ENCODE assay signal across 32 cellular contexts in genomic region chr10:78383378-78383777, GRCh38.
"Had no signal": no experiment of that assay in that cellular context is flagged by ENCODE, and none has a peak within 500 bp of the region (broad histone marks: within the 10 kb centered on the region; RNA-seq: fewer than 3 reads in every experiment).

No MANE protein-coding gene starts in this region.

- H3K9me3 ChIP-seq: adrenal gland, body of pancreas had no signal

- H3K27ac Mint-ChIP-seq: activated CD4-positive, alpha-beta memory T cell treated with anti-CD3 and anti-CD28 coated beads for 36 hours; activated CD4-positive, alpha-beta T cell treated with anti-CD3 and anti-CD28 coated beads for 36 hours; activated CD4-positive, alpha-beta T cell treated with anti-CD3 and anti-CD28 coated beads, Interleukin-2, amount 10 ng/mL, durations not matched to agents 24 days and 14 days; activated CD8-positive, alpha-beta memory T cell treated with anti-CD3 and anti-CD28 coated beads, Interleukin-2, amount 10 ng/mL, durations not matched to agents 7 days and 5 days; activated CD8-positive, alpha-beta T cell treated with anti-CD3 and anti-CD28 coated beads, Interleukin-2, amount 10 ng/mL, durations not matched to agents 7 days and 5 days; activated naive CD4-positive, alpha-beta T cell treated with anti-CD3 and anti-CD28 coated beads for 36 hours; activated naive CD4-positive, alpha-beta T cell treated with anti-CD3 and anti-CD28 coated beads, Interleukin-2, amount 50 U/mL, for 24 hours; activated naive CD8-positive, alpha-beta T cell treated with anti-CD3 and anti-CD28 coated beads for 36 hours; activated naive CD8-positive, alpha-beta T cell treated with anti-CD3 and anti-CD28 coated beads, Interleukin-2, amount 50 U/mL, for 24 hours; activated T-helper 1 cell treated with anti-CD3 and anti-CD28 coated beads, Interleukin-12 subunit alpha, Interleukin-12 subunit beta, Interleukin-2, Interleukin-4 antibody, amounts not matched to agents 30 ng/mL and 10 ng/mL and 1 ng/mL, durations not matched to agents 14 hours and 24 hours and 36 hours; activated T-helper 2 cell treated with anti-CD3 and anti-CD28 coated beads, Interferon-gamma antibody, Interleukin-2, Interleukin-4, amounts not matched to agents 10 μg/mL and 5 μg/mL and 100 μg/mL, durations not matched to agents 14 hours and 24 hours and 36 hours; dendritic cell treated with granulocyte-macrophage colony-stimulating factor and Interleukin-4, amounts not matched to agents 40 ng/mL and 50 ng/mL, for 4 days; endodermal cell had no signal

- H3K4me1 Mint-ChIP-seq: activated CD4-positive, alpha-beta T cell treated with anti-CD3 and anti-CD28 coated beads for 36 hours; activated CD4-positive, alpha-beta T cell treated with anti-CD3 and anti-CD28 coated beads, Interleukin-2, amount 10 ng/mL, durations not matched to agents 24 days and 14 days; activated CD8-positive, alpha-beta memory T cell treated with anti-CD3 and anti-CD28 coated beads, Interleukin-2, amount 10 ng/mL, durations not matched to agents 7 days and 5 days; activated naive CD4-positive, alpha-beta T cell treated with anti-CD3 and anti-CD28 coated beads, Interleukin-2, amount 50 U/mL, for 24 hours; activated naive CD8-positive, alpha-beta T cell treated with anti-CD3 and anti-CD28 coated beads for 36 hours; activated naive CD8-positive, alpha-beta T cell treated with anti-CD3 and anti-CD28 coated beads, Interleukin-2, amount 50 U/mL, for 24 hours; central memory CD8-positive, alpha-beta T cell had no signal

- H3K27me3 ChIP-seq: adrenal gland, body of pancreas, breast epithelium, cardiac muscle cell, dorsolateral prefrontal cortex, gastroesophageal sphincter had no signal

- H3K36me3 Mint-ChIP-seq: activated CD4-positive, alpha-beta memory T cell treated with anti-CD3 and anti-CD28 coated beads for 36 hours; activated CD8-positive, alpha-beta memory T cell treated with anti-CD3 and anti-CD28 coated beads, Interleukin-2, amount 10 ng/mL, durations not matched to agents 7 days and 5 days; activated naive CD4-positive, alpha-beta T cell treated with anti-CD3 and anti-CD28 coated beads, Interleukin-2, amount 50 U/mL, for 24 hours; activated naive CD8-positive, alpha-beta T cell treated with anti-CD3 and anti-CD28 coated beads for 36 hours had no signal

- H3K36me3 ChIP-seq: adrenal gland, breast epithelium, cardiac muscle cell, gastroesophageal sphincter had no signal

- H3K4me3 ChIP-seq: adrenal gland, body of pancreas, breast epithelium, cardiac muscle cell, coronary artery, dorsolateral prefrontal cortex, gastroesophageal sphincter had no signal

- ATAC-seq: activated CD4-positive, alpha-beta T cell treated with anti-CD3 and anti-CD28 coated beads for 36 hours; activated CD8-positive, alpha-beta memory T cell treated with anti-CD3 and anti-CD28 coated beads, Interleukin-2, amount 10 ng/mL, durations not matched to agents 7 days and 5 days; activated CD8-positive, alpha-beta T cell treated with anti-CD3 and anti-CD28 coated beads, Interleukin-2, amount 10 ng/mL, durations not matched to agents 7 days and 5 days; activated naive CD8-positive, alpha-beta T cell treated with anti-CD3 and anti-CD28 coated beads, Interleukin-2, amount 50 U/mL, for 24 hours; body of pancreas; esophagus mucosa; gastroesophageal sphincter had no signal

- DNase-seq: activated CD4-positive, alpha-beta memory T cell treated with anti-CD3 and anti-CD28 coated beads for 36 hours; activated CD4-positive, alpha-beta T cell treated with anti-CD3 and anti-CD28 coated beads for 36 hours; activated CD4-positive, alpha-beta T cell treated with anti-CD3 and anti-CD28 coated beads, Interleukin-2, amount 10 ng/mL, durations not matched to agents 24 days and 14 days; activated CD4-positive, CD25-positive, alpha-beta regulatory T cell; activated CD4-positive, CD25-positive, alpha-beta regulatory T cell treated with anti-CD3 and anti-CD28 coated beads, Interleukin-2, amount 50 U/mL, for 72 hours; activated CD8-positive, alpha-beta memory T cell treated with anti-CD3 and anti-CD28 coated beads, Interleukin-2, amount 10 ng/mL, durations not matched to agents 7 days and 5 days; activated CD8-positive, alpha-beta memory T cell treated with anti-CD3 and anti-CD28 coated beads, Interleukin-2, amount 50 U/mL, for 4 hours; activated CD8-positive, alpha-beta T cell treated with anti-CD3 and anti-CD28 coated beads, Interleukin-2, amount 10 ng/mL, durations not matched to agents 7 days and 5 days; activated effector memory CD4-positive, alpha-beta T cell treated with anti-CD3 and anti-CD28 coated beads, Interleukin-2, amount 50 U/mL, for 16 hours; activated naive CD4-positive, alpha-beta T cell treated with anti-CD3 and anti-CD28 coated beads for 36 hours; activated naive CD8-positive, alpha-beta T cell treated with anti-CD3 and anti-CD28 coated beads for 36 hours; activated naive CD8-positive, alpha-beta T cell treated with anti-CD3 and anti-CD28 coated beads, Interleukin-2, amount 50 U/mL, for 24 hours; activated T-cell treated with anti-CD3 and anti-CD28 coated beads, Interleukin-2, amount 50 U/mL, for 1 hour; activated T-cell treated with anti-CD3 and anti-CD28 coated beads, Interleukin-2, amount 50 U/mL, for 48 hours; adrenal gland; aorta; body of pancreas; effector memory CD4-positive, alpha-beta T cell; endodermal cell; foreskin melanocyte; T-helper 2 cell had no signal

- H3K4me1 ChIP-seq: adrenal gland, body of pancreas, breast epithelium, gastroesophageal sphincter had no signal

- H3K27ac ChIP-seq: adrenal gland, body of pancreas, breast epithelium, cardiac muscle cell, coronary artery, gastroesophageal sphincter had no signal

- H3K27me3 Mint-ChIP-seq: activated CD4-positive, alpha-beta T cell treated with anti-CD3 and anti-CD28 coated beads for 36 hours; activated naive CD8-positive, alpha-beta T cell treated with anti-CD3 and anti-CD28 coated beads for 36 hours had no signal

- H3K4me3 Mint-ChIP-seq: activated CD4-positive, alpha-beta memory T cell treated with anti-CD3 and anti-CD28 coated beads for 36 hours; activated CD4-positive, alpha-beta T cell treated with anti-CD3 and anti-CD28 coated beads for 36 hours; activated CD4-positive, alpha-beta T cell treated with anti-CD3 and anti-CD28 coated beads, Interleukin-2, amount 10 ng/mL, durations not matched to agents 24 days and 14 days; activated CD8-positive, alpha-beta memory T cell treated with anti-CD3 and anti-CD28 coated beads, Interleukin-2, amount 10 ng/mL, durations not matched to agents 7 days and 5 days; activated CD8-positive, alpha-beta T cell treated with anti-CD3 and anti-CD28 coated beads, Interleukin-2, amount 10 ng/mL, durations not matched to agents 7 days and 5 days; activated naive CD4-positive, alpha-beta T cell treated with anti-CD3 and anti-CD28 coated beads for 36 hours; activated naive CD4-positive, alpha-beta T cell treated with anti-CD3 and anti-CD28 coated beads, Interleukin-2, amount 50 U/mL, for 24 hours; activated naive CD8-positive, alpha-beta T cell treated with anti-CD3 and anti-CD28 coated beads for 36 hours; activated naive CD8-positive, alpha-beta T cell treated with anti-CD3 and anti-CD28 coated beads, Interleukin-2, amount 50 U/mL, for 24 hours; activated T-helper 1 cell treated with anti-CD3 and anti-CD28 coated beads, Interleukin-12 subunit alpha, Interleukin-12 subunit beta, Interleukin-2, Interleukin-4 antibody, amounts not matched to agents 30 ng/mL and 10 ng/mL and 1 ng/mL, durations not matched to agents 14 hours and 24 hours and 36 hours; central memory CD8-positive, alpha-beta T cell; dendritic cell treated with granulocyte-macrophage colony-stimulating factor and Interleukin-4, amounts not matched to agents 40 ng/mL and 50 ng/mL, for 4 days; endodermal cell had no signal

- H3K9me3 Mint-ChIP-seq: activated CD4-positive, alpha-beta T cell treated with anti-CD3 and anti-CD28 coated beads, Interleukin-2, amount 10 ng/mL, durations not matched to agents 24 days and 14 days; activated naive CD4-positive, alpha-beta T cell treated with anti-CD3 and anti-CD28 coated beads for 36 hours; activated naive CD4-positive, alpha-beta T cell treated with anti-CD3 and anti-CD28 coated beads, Interleukin-2, amount 50 U/mL, for 24 hours; activated naive CD8-positive, alpha-beta T cell treated with anti-CD3 and anti-CD28 coated beads for 36 hours; activated naive CD8-positive, alpha-beta T cell treated with anti-CD3 and anti-CD28 coated beads, Interleukin-2, amount 50 U/mL, for 24 hours; activated T-helper 1 cell treated with anti-CD3 and anti-CD28 coated beads, Interleukin-12 subunit alpha, Interleukin-12 subunit beta, Interleukin-2, Interleukin-4 antibody, amounts not matched to agents 30 ng/mL and 10 ng/mL and 1 ng/mL, durations not matched to agents 14 hours and 24 hours and 36 hours; activated T-helper 2 cell treated with anti-CD3 and anti-CD28 coated beads, Interferon-gamma antibody, Interleukin-2, Interleukin-4, amounts not matched to agents 10 μg/mL and 5 μg/mL and 100 μg/mL, durations not matched to agents 14 hours and 24 hours and 36 hours; central memory CD8-positive, alpha-beta T cell; dendritic cell treated with granulocyte-macrophage colony-stimulating factor and Interleukin-4, amounts not matched to agents 40 ng/mL and 50 ng/mL, for 4 days had no signal
